In the genomic region with DNA sequence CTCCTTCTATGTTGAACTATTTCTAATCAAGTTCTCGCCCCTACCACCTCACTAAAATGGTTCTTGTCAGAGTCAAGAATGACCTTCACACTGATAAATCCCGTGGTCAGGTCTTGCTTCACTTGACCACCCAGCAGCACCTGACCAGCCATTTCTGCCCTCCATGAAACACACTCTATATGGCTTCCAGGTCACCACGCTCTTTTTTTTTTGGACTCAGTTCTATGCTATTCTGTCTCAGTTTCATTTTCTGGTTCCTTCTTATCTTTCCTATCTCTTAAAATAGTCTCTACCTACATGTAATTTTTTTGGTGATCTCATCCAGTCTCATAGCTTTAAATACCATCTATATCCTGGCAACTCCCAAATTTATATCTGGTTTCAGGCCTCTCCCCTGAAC, we compare ENCODE assay signal across 18 cellular contexts. TPM values are rescaled to one million over a fixed set of nuclear protein-coding genes. Genes with fewer than 3 reads are reported as not detected.
DNase-seq lines count a peak whose midpoint lies in the region; ATAC-seq and TF ChIP-seq lines count a peak whose summit lies in the region.
"Had no signal": no experiment of that assay in that cellular context is flagged by ENCODE, and none has a peak within 500 bp of the region (broad histone marks: within the 10 kb centered on the region; RNA-seq: fewer than 3 reads in every experiment).

No MANE protein-coding gene starts in this region.

- no peaks in the 10 kb centered on the region; the same call in 2 of the 3 replicates for H3K36me3 Mint-ChIP-seq in GM23338 (ENCODE audit: low read depth)
- H3K36me3 Mint-ChIP-seq: activated naive CD4-positive, alpha-beta T cell treated with anti-CD3 and anti-CD28 coated beads, Interleukin-2, amount 50 U/mL, for 72 hours had no signal

- H2AFZ ChIP-seq in mammary epithelial cell (ENCODE audit: low read depth, low read length) (no peak overlapping the region), GM23338 (no peak overlapping the region)

- peak; percentile 24 for DNase-seq in mammary epithelial cell
- DNase-seq in breast epithelium (ENCODE audit: low spot score in 2 of 2) = no peak
- no peak for DNase-seq in GM23338 (ENCODE audit: low spot score)
- DNase-seq in DMS153 treated with DMSO at 0.1 percent for 48 hours (lab: John Stamatoyannopoulos, UW; ENCODE audit: unreplicated experiment) = no peak
- DNase-seq in coronary artery (ENCODE audit: low spot score) = no peak
- DNase-seq in T1000 (lab: John Stamatoyannopoulos, UW) = no peak
- DNase-seq: activated CD4-positive, alpha-beta T cell treated with anti-CD3 and anti-CD28 coated beads, Interleukin-2, amount 10 ng/mL, durations not matched to agents 24 days and 14 days; DMS53; effector CD8-positive, alpha-beta T cell; head of caudate nucleus; NCI-H446; sigmoid colon had no signal

- no peaks in the 10 kb centered on the region for H3K9me3 ChIP-seq in mammary epithelial cell (replicated peaks; ENCODE audit: insufficient read depth, low read length)
- H3K9me3 ChIP-seq in breast epithelium = no peaks in the 10 kb centered on the region
- H3K9me3 ChIP-seq: A549, sigmoid colon, SJSA1 had no signal

- in situ Hi-C loops in mammary epithelial cell (cut with MboI; ENCODE audit: low sequenced_read_pairs in 2 of 2) = no loop called here

- H4K20me1 ChIP-seq in mammary epithelial cell (ENCODE audit: insufficient read depth, low read length) (no peaks in the 10 kb centered on the region), GM23338 (replicated peaks; ENCODE audit: insufficient read depth) (peaks cover 10% of the 10 kb centered on the region; the same call in 1 of the 2 replicates)

- no peaks in the 10 kb centered on the region for H3K36me3 ChIP-seq in mammary epithelial cell (ENCODE audit: insufficient read depth, low read length)
- H3K36me3 ChIP-seq in breast epithelium = no peaks in the 10 kb centered on the region
- H3K36me3 ChIP-seq in GM23338 (ENCODE audit: insufficient read depth) = no peaks in the 10 kb centered on the region
- H3K36me3 ChIP-seq: sigmoid colon had no signal

- H3K4me1 Mint-ChIP-seq in GM23338 = peaks cover 4% of the 10 kb centered on the region; the same call in 1 of the 3 replicates

- no peak overlapping the region for H3K27ac Mint-ChIP-seq in GM23338
- H3K27ac Mint-ChIP-seq: activated CD4-positive, alpha-beta T cell treated with anti-CD3 and anti-CD28 coated beads, Interleukin-2, amount 10 ng/mL, durations not matched to agents 24 days and 14 days; activated naive CD4-positive, alpha-beta T cell treated with anti-CD3 and anti-CD28 coated beads, Interleukin-2, amount 50 U/mL, for 72 hours; IgD-negative memory B cell had no signal

- H3K9me3 Mint-ChIP-seq in GM23338 = no peaks in the 10 kb centered on the region
- H3K9me3 Mint-ChIP-seq: activated CD4-positive, alpha-beta T cell treated with anti-CD3 and anti-CD28 coated beads, Interleukin-2, amount 10 ng/mL, durations not matched to agents 24 days and 14 days; activated naive CD4-positive, alpha-beta T cell treated with anti-CD3 and anti-CD28 coated beads, Interleukin-2, amount 50 U/mL, for 72 hours; IgD-negative memory B cell had no signal

- H3K27me3 Mint-ChIP-seq in GM23338 (ENCODE audit: insufficient read depth, low read depth, poor library complexity) = no peaks in the 10 kb centered on the region
- H3K27me3 Mint-ChIP-seq: activated CD4-positive, alpha-beta T cell treated with anti-CD3 and anti-CD28 coated beads, Interleukin-2, amount 10 ng/mL, durations not matched to agents 24 days and 14 days; IgD-negative memory B cell had no signal

- dilution Hi-C loops in mammary epithelial cell (cut with HindIII; ENCODE audit: low sequenced_read_pairs) = no loop called here

- no peaks in the 10 kb centered on the region for H3K27me3 ChIP-seq in mammary epithelial cell (ENCODE audit: insufficient read depth, low read length)
- no peaks in the 10 kb centered on the region for H3K27me3 ChIP-seq in breast epithelium
- no peaks in the 10 kb centered on the region for H3K27me3 ChIP-seq in GM23338 (ENCODE audit: insufficient read depth)
- H3K27me3 ChIP-seq: sigmoid colon, SJSA1 had no signal

- WGBS in mammary epithelial cell (ENCODE audit: low coverage, missing lambda C conversion rate) = 96% methylated on average over 3 of the region's 3 CpGs

- intact Hi-C loops in mammary epithelial cell (cut with micrococcal nuclease) = no loop called here
- intact Hi-C loops in breast epithelium (cut with DNase I; ENCODE audit: low total_unique reads) = no loop called here

- H3K79me2 ChIP-seq in mammary epithelial cell (ENCODE audit: insufficient read depth, low read length) = peaks cover 81% of the 10 kb centered on the region
- peaks cover 75% of the 10 kb centered on the region for H3K79me2 ChIP-seq in GM23338 (replicated peaks; ENCODE audit: insufficient read depth)

- no peak overlapping the region for H3K9ac ChIP-seq in mammary epithelial cell (ENCODE audit: insufficient read depth, low read length)

- no peak overlapping the region for H3K4me3 Mint-ChIP-seq in GM23338
- H3K4me3 Mint-ChIP-seq: activated CD4-positive, alpha-beta T cell treated with anti-CD3 and anti-CD28 coated beads, Interleukin-2, amount 10 ng/mL, durations not matched to agents 24 days and 14 days; IgD-negative memory B cell had no signal

- H3K4me3 ChIP-seq in mammary epithelial cell (replicated peaks in 1 of 3; ENCODE audit: insufficient read depth in 1 of 3, low read depth in 2 of 3, low read length in 3 of 3) (no peak overlapping the region), breast epithelium (no peak overlapping the region), GM23338 (no peak overlapping the region), coronary artery (no peak overlapping the region)
- H3K4me3 ChIP-seq: A549, sigmoid colon, SJSA1 had no signal

- H3K4me2 ChIP-seq in mammary epithelial cell (ENCODE audit: insufficient read depth, low read depth, low read length) = no peak overlapping the region
- H3K4me2 ChIP-seq in GM23338 = no peak overlapping the region
- H3K4me2 ChIP-seq: A549 had no signal

- no peaks in the 10 kb centered on the region for H3F3A ChIP-seq in GM23338 (replicated peaks; ENCODE audit: low read depth)

- no peak for TF ChIP-seq POLR2A in breast epithelium (IDR thresholded peaks at IDR 0.05)

- H3K27ac ChIP-seq in mammary epithelial cell (ENCODE audit: insufficient read depth, low read depth, low read length) = no peak overlapping the region
- no peak overlapping the region for H3K27ac ChIP-seq in breast epithelium
- no peak overlapping the region for H3K27ac ChIP-seq in GM23338 (ENCODE audit: low read depth)
- no peak overlapping the region for H3K27ac ChIP-seq in coronary artery
- H3K27ac ChIP-seq: A549, sigmoid colon, SJSA1 had no signal

- H3K4me1 ChIP-seq in mammary epithelial cell (ENCODE audit: insufficient read depth, low read length) (peaks cover 18% of the 10 kb centered on the region), breast epithelium (no peaks in the 10 kb centered on the region), GM23338 (ENCODE audit: insufficient read depth) (no peaks in the 10 kb centered on the region)
- H3K4me1 ChIP-seq: SJSA1 had no signal

- CTCF ChIA-PET in mammary epithelial cell (lab: Charles Lee; ENCODE audit: low non-redundant PET) = no interaction called here

- peaks cover 3% of the 10 kb centered on the region; the same call in 1 of the 2 replicates for H3K9me2 ChIP-seq in GM23338 (ENCODE audit: insufficient read depth)

- BruUV-seq in mammary epithelial cell (replicated peaks; lab: Mats Ljungman, UMichigan) = no TSS peak

- TF ChIP-seq CTCF in mammary epithelial cell (conservative IDR thresholded peaks at IDR 0.05 in 1 of 2, IDR thresholded peaks at IDR 0.05 in 1 of 2; ENCODE audit: extremely low read depth in 1 of 2, insufficient read depth in 1 of 2, low read depth in 1 of 2, low read length in 2 of 2) = no peak
- no peak for TF ChIP-seq CTCF in breast epithelium (IDR thresholded peaks at IDR 0.05)
- TF ChIP-seq CTCF in GM23338 (conservative IDR thresholded peaks at IDR 0.05; ENCODE audit: low read depth in 2 of 2) = no peak
- no peak for TF ChIP-seq CTCF in coronary artery (IDR thresholded peaks at IDR 0.05)

- ATAC-seq in HG02610 (IDR thresholded peaks at IDR 0.05; ENCODE audit: unreplicated experiment) (peak; percentile 56), HG03439 (IDR thresholded peaks at IDR 0.05; ENCODE audit: unreplicated experiment) (peak; percentile 50), GM23338 (no peak)
- ATAC-seq: A549 had no signal

TF ChIP-seq in GM23338, 12 proteins besides CTCF, POLR2A, EP300 and RAD21 (continues in another document):
- no peak for TF ChIP-seq CREB1 (CRISPR knock-in tag; IDR thresholded peaks at IDR 0.05; ENCODE audit: low read depth)
- TF ChIP-seq, protein P1, sequence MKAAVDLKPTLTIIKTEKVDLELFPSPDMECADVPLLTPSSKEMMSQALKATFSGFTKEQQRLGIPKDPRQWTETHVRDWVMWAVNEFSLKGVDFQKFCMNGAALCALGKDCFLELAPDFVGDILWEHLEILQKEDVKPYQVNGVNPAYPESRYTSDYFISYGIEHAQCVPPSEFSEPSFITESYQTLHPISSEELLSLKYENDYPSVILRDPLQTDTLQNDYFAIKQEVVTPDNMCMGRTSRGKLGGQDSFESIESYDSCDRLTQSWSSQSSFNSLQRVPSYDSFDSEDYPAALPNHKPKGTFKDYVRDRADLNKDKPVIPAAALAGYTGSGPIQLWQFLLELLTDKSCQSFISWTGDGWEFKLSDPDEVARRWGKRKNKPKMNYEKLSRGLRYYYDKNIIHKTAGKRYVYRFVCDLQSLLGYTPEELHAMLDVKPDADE (IDR thresholded peaks at IDR 0.05) = no peak
- TF ChIP-seq NANOG (IDR thresholded peaks at IDR 0.05; ENCODE audit: borderline replicate concordance) = no peak
- TF ChIP-seq STAT1 (IDR thresholded peaks at IDR 0.05; ENCODE audit: unreplicated experiment) = no peak
- no peak for TF ChIP-seq EZH2phosphoT487 (IDR thresholded peaks at IDR 0.05; ENCODE audit: unreplicated experiment)
- TF ChIP-seq POLR2AphosphoS5 (IDR thresholded peaks at IDR 0.05; ENCODE audit: low read depth) = no peak

RNA-seq across cellular contexts. Expression of a gene that starts 11.4 kb away (rescaled TPM):
- total RNA-seq in mammary epithelial cell (10 to 100 TPM; 19.2 to 25.3 TPM), breast epithelium (10 to 100 TPM; 18.1 to 39.1 (median 34.4) TPM)
- polyA plus RNA-seq in mammary epithelial cell (6.3 TPM), GM23338 (2016; fragmentation: Nextera tagmentation; extraction: Ambion mirVana) (4.3 and 5.9 TPM in 2 replicates)
- polyA minus RNA-seq in mammary epithelial cell = 8.7 TPM
- total RNA-seq in GM23338 (2014; rRNA removed; shearing (Covaris generic)) = 23.2 and 24.2 TPM in 2 replicates
